Comparison of ENCODE assay signal across 1 cellular context in genomic region chr1:207020016-207020708, GRCh38.
TF ChIP-seq lines count a peak whose summit lies in the region.

No MANE protein-coding gene starts in this region.

TF ChIP-seq in K562, 482 proteins besides CTCF, POLR2A, EP300 and RAD21 (continued from another document):
- no peak for TF ChIP-seq THRB (CRISPR knock-in tag; conservative IDR thresholded peaks at IDR 0.05)
- TF ChIP-seq RCOR1 (IDR thresholded peaks at IDR 0.05; ENCODE audit: borderline replicate concordance in 1 of 2, low read depth in 2 of 2, low read length in 2 of 2): peak in 1 of 2 experiments; percentile 35; a peak in 1 of 4 replicates
- TF ChIP-seq ZKSCAN3 (CRISPR knock-in tag; IDR thresholded peaks at IDR 0.05): no peak
- TF ChIP-seq CBFA2T2 (conservative IDR thresholded peaks at IDR 0.05): no peak
- no peak for TF ChIP-seq TBL1XR1 (IDR thresholded peaks at IDR 0.05; ENCODE audit: low read length in 2 of 2)
- no peak for TF ChIP-seq ZNF76 (CRISPR knock-in tag; IDR thresholded peaks at IDR 0.05; ENCODE audit: borderline replicate concordance)
- no peak for TF ChIP-seq POLR3A (IDR thresholded peaks at IDR 0.05; ENCODE audit: borderline replicate concordance, extremely low read depth, insufficient read depth, insufficient read length)
- TF ChIP-seq ZBTB8A (IDR thresholded peaks at IDR 0.05; ENCODE audit: partially characterized antibody): no peak
- no peak for TF ChIP-seq FOXP4 (CRISPR knock-in tag; IDR thresholded peaks at IDR 0.05; ENCODE audit: borderline replicate concordance)
- TF ChIP-seq ESRRB (CRISPR knock-in tag; IDR thresholded peaks at IDR 0.05; ENCODE audit: borderline replicate concordance): peak; percentile 35; the same call in 1 of the 2 replicates
- TF ChIP-seq NFIX (CRISPR knock-in tag; IDR thresholded peaks at IDR 0.05; ENCODE audit: low read depth): no peak
- no peak for TF ChIP-seq EP400 (IDR thresholded peaks at IDR 0.05)
- no peak for TF ChIP-seq MCM2 (IDR thresholded peaks at IDR 0.05; ENCODE audit: low read depth)
- TF ChIP-seq ARID2 (IDR thresholded peaks at IDR 0.05): no peak
- TF ChIP-seq DACH1 (IDR thresholded peaks at IDR 0.05; ENCODE audit: partially characterized antibody): no peak
- no peak for TF ChIP-seq TAL1 (IDR thresholded peaks at IDR 0.05)
- no peak for TF ChIP-seq ZBTB26 (CRISPR knock-in tag; IDR thresholded peaks at IDR 0.05)
- TF ChIP-seq ILF3 (IDR thresholded peaks at IDR 0.05; ENCODE audit: borderline replicate concordance): no peak
- no peak for TF ChIP-seq IRF2 (CRISPR knock-in tag; IDR thresholded peaks at IDR 0.05)
- peak; percentile 35; the same call in 1 of the 2 replicates for TF ChIP-seq EGR1 (conservative IDR thresholded peaks at IDR 0.05)
- no peak for TF ChIP-seq NCOA2 (IDR thresholded peaks at IDR 0.05; ENCODE audit: partially characterized antibody in 2 of 2)
- TF ChIP-seq IRF9 (tag; IDR thresholded peaks at IDR 0.05): peak; percentile 26; the same call in 1 of the 2 replicates
- no peak for TF ChIP-seq NCOA1 (IDR thresholded peaks at IDR 0.05; ENCODE audit: low read depth)
- TF ChIP-seq U2AF1 (optimal IDR thresholded peaks at IDR 0.05; ENCODE audit: low read depth, low read length): no peak
- no peak for TF ChIP-seq ZKSCAN8 (CRISPR knock-in tag; IDR thresholded peaks at IDR 0.05)
- TF ChIP-seq ZEB2 (IDR thresholded peaks at IDR 0.05): peak; percentile 19; the same call in 1 of the 2 replicates
- no peak for TF ChIP-seq ZNF668 (CRISPR knock-in tag; IDR thresholded peaks at IDR 0.05)
- no peak for TF ChIP-seq TFE3 (CRISPR knock-in tag; IDR thresholded peaks at IDR 0.05)
- 0 out of 2 replicates have a peak, but pooled peaks have one; percentile 40 for TF ChIP-seq FOXO4 (CRISPR knock-in tag; IDR thresholded peaks at IDR 0.05)
- peak; percentile 35 for TF ChIP-seq KDM5B (IDR thresholded peaks at IDR 0.05; ENCODE audit: insufficient replicate concordance, low read depth, low read length)
- TF ChIP-seq ZNF830 (CRISPR knock-in tag; IDR thresholded peaks at IDR 0.05): no peak
- TF ChIP-seq ELK1 (CRISPR knock-in tag; IDR thresholded peaks at IDR 0.05): no peak
- TF ChIP-seq KLF10 (CRISPR knock-in tag; IDR thresholded peaks at IDR 0.05): no peak
- no peak for TF ChIP-seq MED1 (CRISPR knock-in tag; IDR thresholded peaks at IDR 0.05; ENCODE audit: borderline replicate concordance)
- TF ChIP-seq THRAP3 (IDR thresholded peaks at IDR 0.05; ENCODE audit: borderline replicate concordance): no peak
- no peak for TF ChIP-seq MTA1 (IDR thresholded peaks at IDR 0.05; ENCODE audit: borderline replicate concordance)
- TF ChIP-seq MYNN (IDR thresholded peaks at IDR 0.05): no peak
- TF ChIP-seq MYNN (CRISPR knock-in tag; IDR thresholded peaks at IDR 0.05): no peak
- peak; percentile 61; the same call in 1 of the 2 replicates for TF ChIP-seq CTBP1 (IDR thresholded peaks at IDR 0.05; ENCODE audit: borderline replicate concordance)
- no peak for TF ChIP-seq PYGO2 (tag; IDR thresholded peaks at IDR 0.05)
- TF ChIP-seq HIVEP1 (CRISPR knock-in tag; IDR thresholded peaks at IDR 0.05): no peak
- no peak for TF ChIP-seq ZNF589 (CRISPR knock-in tag; IDR thresholded peaks at IDR 0.05; ENCODE audit: low read depth)
- no peak for TF ChIP-seq ZNF436 (CRISPR knock-in tag; IDR thresholded peaks at IDR 0.05)
- TF ChIP-seq ZNF239 (CRISPR knock-in tag; IDR thresholded peaks at IDR 0.05): no peak
- TF ChIP-seq SRF (CRISPR knock-in tag; IDR thresholded peaks at IDR 0.05): no peak
- 0 out of 2 replicates have a peak, but pooled peaks have one; percentile 14 for TF ChIP-seq DMBX1 (CRISPR knock-in tag; IDR thresholded peaks at IDR 0.05; ENCODE audit: borderline replicate concordance)
- no peak for TF ChIP-seq FOXJ3 (CRISPR knock-in tag; IDR thresholded peaks at IDR 0.05)
